ENCODE assay signal across 10 cellular contexts in the genomic region with DNA sequence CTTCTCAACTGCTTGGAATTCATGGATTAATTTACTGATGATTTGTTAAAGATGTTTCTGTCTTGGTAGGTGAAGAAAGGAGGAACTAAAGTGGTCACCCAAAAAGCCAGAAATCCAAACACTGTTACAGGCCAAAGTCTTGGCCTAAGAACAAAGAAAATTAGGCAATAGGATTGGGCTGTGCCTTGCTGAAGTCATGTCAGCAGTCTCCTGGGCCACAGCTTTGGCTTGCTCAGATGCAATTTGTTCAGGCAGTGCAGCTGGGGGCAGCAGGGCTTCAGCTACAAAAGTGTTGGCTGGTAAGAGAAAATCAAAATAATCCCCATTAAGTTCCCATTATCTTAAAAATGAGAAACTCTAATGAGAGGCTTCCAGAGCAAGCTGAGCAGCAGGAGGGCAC. TPM values are rescaled to one million over a fixed set of nuclear protein-coding genes. Genes with fewer than 3 reads are reported as not detected.
DNase-seq lines count a peak whose midpoint lies in the region; ATAC-seq and TF ChIP-seq lines count a peak whose summit lies in the region.
"Had no signal": no experiment of that assay in that cellular context is flagged by ENCODE, and none has a peak within 500 bp of the region (broad histone marks: within the 10 kb centered on the region; RNA-seq: fewer than 3 reads in every experiment).

No MANE protein-coding gene starts in this region.

- H3K27ac Mint-ChIP-seq in stimulated activated naive B cell treated with anti-CD40 and anti-IgM and Interleukin-4, amounts not matched to agents 10 μg/mL and 1 μg/mL and 100 μg/mL, for 72 hours = no peak overlapping the region

- H3K36me3 ChIP-seq in Loucy (ENCODE audit: insufficient read depth, low read length) (no peaks in the 10 kb centered on the region), lung (ENCODE audit: control insufficient read depth in 2 of 2, insufficient read depth in 2 of 2, low read length in 2 of 2) (no peaks in the 10 kb centered on the region)
- H3K36me3 ChIP-seq: SJCRH30 had no signal

- H3K4me1 ChIP-seq in Loucy (ENCODE audit: insufficient read depth, low read length, poor library complexity, severe bottlenecking) = peaks cover 38% of the 10 kb centered on the region
- H3K4me1 ChIP-seq in lung (ENCODE audit: control insufficient read depth in 2 of 2, insufficient read depth in 2 of 2, low read length in 2 of 2) = peaks cover 0 to 2% of the 10 kb centered on the region in 2 donors
- H3K4me1 ChIP-seq: SJCRH30 had no signal

- H4K20me1 ChIP-seq in Loucy (ENCODE audit: insufficient read depth, low read length, poor library complexity, severe bottlenecking) = no peaks in the 10 kb centered on the region

- H2AFZ ChIP-seq in Loucy (ENCODE audit: low read length) = no peak overlapping the region

- no peak overlapping the region for H3K4me2 ChIP-seq in Loucy (ENCODE audit: low read depth, low read length, poor library complexity, severe bottlenecking)

- no peaks in the 10 kb centered on the region for H3K9me2 ChIP-seq in Loucy (replicated peaks; ENCODE audit: low read depth, low read length)

- peak overlapping the region; percentile 32 for H3K9ac ChIP-seq in Loucy (ENCODE audit: low read depth, low read length, poor library complexity, severe bottlenecking)

- H3K4me3 ChIP-seq in Loucy (ENCODE audit: low read length, poor library complexity, severe bottlenecking) (no peak overlapping the region), astrocyte of the spinal cord (ENCODE audit: low read depth, low read length) (no peak overlapping the region), lung (no peak overlapping the region)
- H3K4me3 ChIP-seq: SJCRH30 had no signal

- H3K36me3 Mint-ChIP-seq in stimulated activated naive B cell treated with anti-CD40 and anti-IgM and Interleukin-4, amounts not matched to agents 10 μg/mL and 1 μg/mL and 100 μg/mL, for 72 hours = peaks cover 22 to 40% of the 10 kb centered on the region in 2 donors

- peak; percentile 67 for DNase-seq in AG08395 (ENCODE audit: low spot score)
- peak; percentile 29 for DNase-seq in astrocyte of the spinal cord (ENCODE audit: low read depth, low spot score)
- DNase-seq in lung (ENCODE audit: low spot score) = no peak
- DNase-seq in stimulated activated naive B cell treated with anti-CD40 and anti-IgM and Interleukin-4, amounts not matched to agents 10 μg/mL and 1 μg/mL and 100 μg/mL, for 72 hours = no peak
- no peak for DNase-seq in cerebellar nuclear complex (lab: John Stamatoyannopoulos, UW)
- DNase-seq: activated T-cell treated with anti-CD3 and anti-CD28 coated beads, Interleukin-2, amount 50 U/mL, for 1 hour; SJCRH30 had no signal

- H3K4me1 Mint-ChIP-seq in stimulated activated naive B cell treated with anti-CD40 and anti-IgM and Interleukin-4, amounts not matched to agents 10 μg/mL and 1 μg/mL and 100 μg/mL, for 72 hours = peaks cover 43 to 57% of the 10 kb centered on the region in 2 donors

- TF ChIP-seq CTCF in Loucy (conservative IDR thresholded peaks at IDR 0.05; ENCODE audit: low read length) (no peak), astrocyte of the spinal cord (IDR thresholded peaks at IDR 0.05; ENCODE audit: low read depth, low read length) (no peak), lung (IDR thresholded peaks at IDR 0.05; ENCODE audit: control extremely low read depth, extremely low read depth) (no peak)

- H3K27me3 ChIP-seq in Loucy (ENCODE audit: insufficient read depth, low read length, poor library complexity, severe bottlenecking) = no peaks in the 10 kb centered on the region
- no peaks in the 10 kb centered on the region for H3K27me3 ChIP-seq in lung (ENCODE audit: control insufficient read depth, insufficient read depth)
- H3K27me3 ChIP-seq: SJCRH30 had no signal

- no peak overlapping the region for H3K4me3 Mint-ChIP-seq in stimulated activated naive B cell treated with anti-CD40 and anti-IgM and Interleukin-4, amounts not matched to agents 10 μg/mL and 1 μg/mL and 100 μg/mL, for 72 hours

- no peaks in the 10 kb centered on the region for H3K27me3 Mint-ChIP-seq in stimulated activated naive B cell treated with anti-CD40 and anti-IgM and Interleukin-4, amounts not matched to agents 10 μg/mL and 1 μg/mL and 100 μg/mL, for 72 hours

- in situ Hi-C loops in astrocyte of the spinal cord (cut with HindIII; ENCODE audit: low sequenced_read_pairs) = no loop called here

- no peak overlapping the region for H3K27ac ChIP-seq in lung (ENCODE audit: low read depth in 1 of 2, low read length in 1 of 2)
- H3K27ac ChIP-seq: SJCRH30 had no signal

- ATAC-seq in lung (ENCODE audit: insufficient read depth, low FRiP score) (peak; percentile 53), HG03108 (IDR thresholded peaks at IDR 0.05; ENCODE audit: unreplicated experiment) (no peak), GM21723 (IDR thresholded peaks at IDR 0.05; ENCODE audit: unreplicated experiment) (no peak)
- no peak for ATAC-seq in stimulated activated naive B cell treated with anti-CD40 and anti-IgM and Interleukin-4, amounts not matched to agents 10 μg/mL and 1 μg/mL and 100 μg/mL, for 72 hours (replicated peaks)

- H3K9me3 Mint-ChIP-seq in stimulated activated naive B cell treated with anti-CD40 and anti-IgM and Interleukin-4, amounts not matched to agents 10 μg/mL and 1 μg/mL and 100 μg/mL, for 72 hours = no peaks in the 10 kb centered on the region

- no peaks in the 10 kb centered on the region for H3K79me2 ChIP-seq in Loucy (ENCODE audit: insufficient read depth, low read length)

- no peaks in the 10 kb centered on the region for H3K9me3 ChIP-seq in Loucy (ENCODE audit: insufficient read depth, low read depth, low read length)
- no peaks in the 10 kb centered on the region for H3K9me3 ChIP-seq in lung (ENCODE audit: control insufficient read depth in 2 of 2, insufficient read depth in 1 of 2, low read length in 1 of 2)

- H3F3A ChIP-seq in Loucy (ENCODE audit: low read depth) = no peaks in the 10 kb centered on the region

RNA-seq across cellular contexts. Expression of a gene that starts 14.0 kb away (rescaled TPM):
- total RNA-seq in lung = 10 to 100 TPM; 64.5 to 82.9 TPM
- 10 to 100 TPM; 72.2 to 97.3 TPM for polyA plus RNA-seq in lung

Comparison
In these comparisons a context has a peak if more than half of its experiments do, and no peak if none do; other contexts are left out.
1. DNase-seq: peak in AG08395 (single experiment) and astrocyte of the spinal cord (single experiment); none in lung (single experiment), stimulated activated naive B cell treated with anti-CD40 and anti-IgM and Interleukin-4, amounts not matched to agents 10 μg/mL and 1 μg/mL and 100 μg/mL, for 72 hours (single experiment) and cerebellar nuclear complex (0 of 2).